In the genomic region with DNA sequence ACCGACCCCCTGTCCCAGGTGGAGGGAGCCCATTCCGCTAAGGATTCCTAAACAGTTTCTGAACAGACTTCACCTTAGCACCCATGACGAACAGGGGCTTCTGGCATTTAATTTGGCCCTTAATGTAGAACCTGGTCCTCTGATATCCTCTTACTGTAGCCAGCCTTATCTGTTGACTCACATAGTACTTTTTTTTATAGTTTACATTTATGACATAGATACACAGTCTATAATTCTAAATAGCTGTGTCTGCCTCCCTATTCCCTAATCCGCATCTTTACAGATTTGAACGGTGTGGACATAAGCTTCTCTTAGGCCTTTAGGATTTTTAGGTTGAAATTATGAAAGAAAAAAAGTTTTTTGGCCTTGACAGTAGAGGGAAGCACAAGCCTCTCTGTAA, we compare ENCODE assay signal across 5 cellular contexts.
DNase-seq lines count a peak whose midpoint lies in the region; ATAC-seq and TF ChIP-seq lines count a peak whose summit lies in the region.
"Not testable (repeated sequence)": the region's sequence is repeated elsewhere in the genome, so short reads cannot be mapped to it uniquely, and the experiment has no call there.

No MANE protein-coding gene starts in this region.

- not testable (repeated sequence) for H4K91ac ChIP-seq in IMR-90 (ENCODE audit: insufficient read depth, low read depth, low read length)

- H3K4ac ChIP-seq in IMR-90 (ENCODE audit: low read depth, low read length) = not testable (repeated sequence)

- peak; percentile 32; the same call in 1 of the 2 replicates for ATAC-seq in IMR-90 (ENCODE audit: low read depth)
- peak; percentile 81 for ATAC-seq in left colon

- not testable (repeated sequence) for H3K27me3 ChIP-seq in IMR-90 (ENCODE audit: control insufficient read depth, insufficient read depth, low read length)

- H3K4me1 Mint-ChIP-seq in chondrocyte (ENCODE audit: low read depth); osteocyte (ENCODE audit: unreplicated experiment): not testable (repeated sequence)

- not testable (repeated sequence) for DNase-seq in IMR-90; chondrocyte (ENCODE audit: low spot score); left colon; osteocyte (ENCODE audit: extremely low spot score, unreplicated experiment)
- DNase-seq in OCI-M1 (lab: John Stamatoyannopoulos, UW) = peak; percentile 4

- TF ChIP-seq POLR2A in IMR-90 (IDR thresholded peaks at IDR 0.05; ENCODE audit: low read depth, low read length) = not testable (repeated sequence)

- H3K4me3 Mint-ChIP-seq in chondrocyte (ENCODE audit: unreplicated experiment); osteocyte (ENCODE audit: unreplicated experiment): not testable (repeated sequence)

- not testable (repeated sequence) for H3K4me1 ChIP-seq in IMR-90 (ENCODE audit: control insufficient read depth, insufficient read depth, low read length)

- H3K9ac ChIP-seq in IMR-90 (ENCODE audit: low read depth, low read length) = not testable (repeated sequence)

- not testable (repeated sequence) for H3K4me2 ChIP-seq in IMR-90 (ENCODE audit: low read depth, low read length)

- H3K14ac ChIP-seq in IMR-90 (replicated peaks; ENCODE audit: low read depth, low read length) = not testable (repeated sequence)

- H2AK5ac ChIP-seq in IMR-90 (ENCODE audit: low read depth, low read length) = not testable (repeated sequence)

- POLR2A ChIA-PET in IMR-90 (lab: Charles Lee; ENCODE audit: unreplicated experiment) = not testable (repeated sequence)

- H4K20me1 ChIP-seq in IMR-90 (ENCODE audit: insufficient read depth, low read length) = not testable (repeated sequence)

- H3K9me3 ChIP-seq in IMR-90 (ENCODE audit: control insufficient read depth, insufficient read depth, low read length) = not testable (repeated sequence)

- H3K9me1 ChIP-seq in IMR-90 (ENCODE audit: insufficient read depth, low read length) = not testable (repeated sequence)

- H3K36me3 Mint-ChIP-seq in chondrocyte (ENCODE audit: low read depth); osteocyte (ENCODE audit: unreplicated experiment): not testable (repeated sequence)

- not testable (repeated sequence) for H2AFZ ChIP-seq in IMR-90 (replicated peaks; ENCODE audit: low read length, poor library complexity)

- H3K56ac ChIP-seq in IMR-90 (ENCODE audit: extremely low read depth, insufficient read depth, low read length) = not testable (repeated sequence)

- not testable (repeated sequence) for H4K8ac ChIP-seq in IMR-90 (ENCODE audit: low read depth in 2 of 2, low read length in 2 of 2)

- H3K27me3 Mint-ChIP-seq in chondrocyte (ENCODE audit: low read depth); osteocyte (ENCODE audit: unreplicated experiment): not testable (repeated sequence)

- H3K9me3 Mint-ChIP-seq in chondrocyte (ENCODE audit: low read depth); osteocyte (ENCODE audit: unreplicated experiment): not testable (repeated sequence)

- not testable (repeated sequence) for H3K18ac ChIP-seq in IMR-90 (ENCODE audit: low read depth, low read length)

- not testable (repeated sequence) for TF ChIP-seq CTCF in IMR-90 (conservative IDR thresholded peaks at IDR 0.05; ENCODE audit: low read depth, low read length)
- TF ChIP-seq CTCF in chondrocyte (IDR thresholded peaks at IDR 0.05) (peak; percentile 32), osteocyte (IDR thresholded peaks at IDR 0.05) (peak; percentile 21)

- H3K27ac ChIP-seq in IMR-90 (ENCODE audit: insufficient read depth, low read length) = not testable (repeated sequence)

- not testable (repeated sequence) for TF ChIP-seq RAD21 in IMR-90 (IDR thresholded peaks at IDR 0.05; ENCODE audit: low read length)

- no CpG with 5 or more reads among the region's 5 CpGs for WGBS in IMR-90 (ENCODE audit: extremely low coverage in 2 of 2, insufficient read length in 1 of 2), 2 experiments

- not testable (repeated sequence) for H3K4me3 ChIP-seq in IMR-90 (ENCODE audit: insufficient read depth, low read depth, low read length)

- not testable (repeated sequence) for H3K79me1 ChIP-seq in IMR-90 (ENCODE audit: low read depth in 1 of 2, low read length in 2 of 2)

- H3K27ac Mint-ChIP-seq in chondrocyte (ENCODE audit: unreplicated experiment); osteocyte (ENCODE audit: unreplicated experiment): not testable (repeated sequence)

- H2BK120ac ChIP-seq in IMR-90 (ENCODE audit: low read depth, low read length) = not testable (repeated sequence)

- H3K36me3 ChIP-seq in IMR-90 (ENCODE audit: control insufficient read depth, insufficient read depth, low read length) = not testable (repeated sequence)

- H2BK5ac ChIP-seq in IMR-90 (ENCODE audit: low read depth, low read length, poor library complexity, severe bottlenecking) = not testable (repeated sequence)

- H2AK9ac ChIP-seq in IMR-90 (replicated peaks; ENCODE audit: low read depth, low read length, poor library complexity) = not testable (repeated sequence)

- H2BK20ac ChIP-seq in IMR-90 (ENCODE audit: low read depth, low read length) = not testable (repeated sequence)

- intact Hi-C loops in IMR-90 (cut with micrococcal nuclease) = not testable (repeated sequence)
- intact Hi-C loops in left colon (cut with DNase I, micrococcal nuclease) = loop anchor here in 1 of 2 donors (10.0 kb wide), 1 partner anchor 158 kb away; a partner anchor contains a TSS

- dilution Hi-C loops in IMR-90 (cut with HindIII; ENCODE audit: low sequenced_read_pairs, unreplicated experiment) = not testable (repeated sequence)

- not testable (repeated sequence) for H2BK15ac ChIP-seq in IMR-90 (ENCODE audit: low read depth, low read length)

- in situ Hi-C loops in IMR-90 (cut with MboI; ENCODE audit: low sequenced_read_pairs) = not testable (repeated sequence)

- CTCF ChIA-PET in IMR-90 (lab: Yijun Ruan, JAX) = not testable (repeated sequence)

- BruUV-seq in IMR-90 (replicated peaks; lab: Mats Ljungman, UMichigan) = not testable (repeated sequence)

- H3K23ac ChIP-seq in IMR-90 (ENCODE audit: low read depth, low read length) = not testable (repeated sequence)

- H4K5ac ChIP-seq in IMR-90 (ENCODE audit: low read depth, low read length) = not testable (repeated sequence)
